Comparison of ENCODE assay signal across 19 cellular contexts in the genomic region with DNA sequence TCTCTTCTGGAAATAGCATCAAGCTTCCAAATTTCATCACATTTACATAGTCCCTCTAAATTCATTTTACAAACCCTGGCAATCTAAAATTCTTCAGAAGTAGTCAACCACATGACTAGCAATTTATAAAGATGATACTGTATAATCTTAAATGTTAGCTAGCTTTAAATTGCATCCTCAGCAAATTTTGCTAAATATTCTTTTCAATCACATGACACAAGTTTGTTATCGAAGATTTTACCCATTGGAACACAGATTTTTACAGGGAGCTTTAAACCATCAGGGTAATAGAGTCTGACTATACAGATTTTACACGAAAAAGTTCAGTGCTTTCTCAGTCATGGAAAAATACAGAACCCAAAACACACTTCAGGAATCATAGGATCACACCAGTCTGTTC.
DNase-seq lines count a peak whose midpoint lies in the region; ATAC-seq, FAIRE-seq and TF ChIP-seq lines count a peak whose summit lies in the region.
"Had no signal": no experiment of that assay in that cellular context is flagged by ENCODE, and none has a peak within 500 bp of the region (broad histone marks: within the 10 kb centered on the region; RNA-seq: fewer than 3 reads in every experiment).

No MANE protein-coding gene starts in this region.

- POLR2A ChIA-PET in A549 (lab: Yijun Ruan, JAX) (no interaction called here), H1 (lab: Charles Lee; ENCODE audit: partially characterized antibody) (no interaction called here)

- DNase-seq in A549 (ENCODE audit: low read depth in 1 of 2, low spot score in 1 of 2) (no peak), H1 (ENCODE audit: low read depth in 1 of 2, low spot score in 2 of 2) (no peak), heart right ventricle (no peak), NCI-H1694 treated with DMSO at 0.1 percent for 48 hours (lab: John Stamatoyannopoulos, UW) (no peak)
- no peak for DNase-seq in activated T-cell treated with anti-CD3 and anti-CD28 coated beads, Interleukin-2, amount 50 U/mL, for 72 hours
- DNase-seq: 8988T; C1 segment of cervical spinal cord; Calu3; CD4-positive, alpha-beta memory T cell; COR-L47; DMS53; DMS79 treated with DMSO at 0.1 percent for 48 hours; GF-D8; HCEC 1CT had no signal

- intact Hi-C loops in heart right ventricle (cut with DNase I), result no loop called here

- no peak for FAIRE-seq in A549 (lab: Jason Lieb, UNC)
- no peak for FAIRE-seq in H1 (lab: Jason Lieb, UNC)
- FAIRE-seq: GM12891, GM18507, H54 had no signal

- H4K8ac ChIP-seq in H1 (ENCODE audit: extremely low read depth, insufficient read depth, low read length), result no peak overlapping the region

- WGBS in A549 (ENCODE audit: missing lambda C conversion rate), result 5% methylated on average over 2 of the region's 2 CpGs
- WGBS in H1 (ENCODE audit: extremely low coverage in 1 of 2, insufficient coverage in 1 of 2, insufficient read length in 1 of 2, insufficient replicate concordance in 2 of 2, low coverage in 1 of 2, low lambda C conversion rate in 2 of 2, missing lambda C conversion rate in 1 of 2), 2 experiments, result 88% methylated on average over 2 of the region's 2 CpGs; no CpG with 5 or more reads in 1 of the 2 experiments
- WGBS in heart right ventricle, 2 donors, result 39 to 57% methylated on average over 2 of the region's 2 CpGs

- no peaks in the 10 kb centered on the region for H3K36me3 ChIP-seq in OCI-LY1 (ENCODE audit: insufficient read depth, low read length)
- no peaks in the 10 kb centered on the region for H3K36me3 ChIP-seq in H1 (ENCODE audit: control insufficient read depth in 2 of 4, insufficient read depth in 4 of 4, low read length in 3 of 4)
- no peaks in the 10 kb centered on the region for H3K36me3 ChIP-seq in heart right ventricle

- TF ChIP-seq RAD21 in A549 (conservative IDR thresholded peaks at IDR 0.05 in 1 of 2, IDR thresholded peaks at IDR 0.05 in 1 of 2) (no peak), H1 (IDR thresholded peaks at IDR 0.05 in 1 of 2, conservative IDR thresholded peaks at IDR 0.05 in 1 of 2; ENCODE audit: low read depth in 2 of 2, low read length in 2 of 2) (no peak)

- H2BK12ac ChIP-seq in H1 (ENCODE audit: low read depth, low read length), result no peak overlapping the region

- H3K23me2 ChIP-seq in H1 (ENCODE audit: low read depth, low read length), result no peaks in the 10 kb centered on the region; the same call in 1 of the 2 replicates

- no peak for TF ChIP-seq POLR2A in A549 (IDR thresholded peaks at IDR 0.05; ENCODE audit: low read length)
- no peak for TF ChIP-seq POLR2A in H1 (IDR thresholded peaks at IDR 0.05; ENCODE audit: control extremely low read depth in 1 of 2, low read depth in 2 of 2, low read length in 2 of 2)

- H2AFZ ChIP-seq in OCI-LY1 (ENCODE audit: low read length) (peak overlapping the region; percentile 81), H1 (ENCODE audit: low read length) (no peak overlapping the region)
- H2AFZ ChIP-seq: GM23338 had no signal

- H4K5ac ChIP-seq in H1 (ENCODE audit: insufficient read length, low read depth, low read length), result no peak overlapping the region

- TF ChIP-seq EP300 in A549 (IDR thresholded peaks at IDR 0.05), result no peak
- no peak for TF ChIP-seq EP300 in H1 (IDR thresholded peaks at IDR 0.05; ENCODE audit: borderline replicate concordance in 1 of 2, low read depth in 2 of 2, low read length in 2 of 2)

- ATAC-seq in A549, result no peak
- ATAC-seq in heart right ventricle, result no peak
- no peak for ATAC-seq in activated T-cell treated with anti-CD3 and anti-CD28 coated beads, Interleukin-2, amount 50 U/mL, for 72 hours (replicated peaks in 1 of 2)
- ATAC-seq: GM23338 had no signal

- H3K23ac ChIP-seq in H1 (ENCODE audit: insufficient read length), result no peak overlapping the region

- H3K79me2 ChIP-seq in OCI-LY1 (ENCODE audit: insufficient read depth, low read length) (no peaks in the 10 kb centered on the region), H1 (ENCODE audit: control insufficient read depth in 1 of 2, insufficient read depth in 2 of 2, low read length in 2 of 2) (no peaks in the 10 kb centered on the region)

- H3K9me3 Mint-ChIP-seq in activated T-cell treated with anti-CD3 and anti-CD28 coated beads, Interleukin-2, amount 50 U/mL, for 72 hours, result peaks cover 5% of the 10 kb centered on the region in 2 donors

- no peak overlapping the region for H2BK15ac ChIP-seq in H1 (ENCODE audit: low read length)

- no peaks in the 10 kb centered on the region for H4K20me1 ChIP-seq in OCI-LY1 (ENCODE audit: insufficient read depth, low read length)
- no peaks in the 10 kb centered on the region for H4K20me1 ChIP-seq in H1 (replicated peaks in 1 of 2; ENCODE audit: control insufficient read depth in 1 of 2, insufficient read depth in 2 of 2, low read length in 2 of 2)

- no peak overlapping the region for H3K4ac ChIP-seq in H1 (replicated peaks; ENCODE audit: insufficient read length, low read depth, low read length)

- no peaks in the 10 kb centered on the region for H3K9me2 ChIP-seq in OCI-LY1 (ENCODE audit: low read depth, low read length)

- H3K27ac Mint-ChIP-seq in activated T-cell treated with anti-CD3 and anti-CD28 coated beads, Interleukin-2, amount 50 U/mL, for 72 hours, result no peak overlapping the region
- H3K27ac Mint-ChIP-seq: CD4-positive, alpha-beta memory T cell; GM23338 had no signal

- no peaks in the 10 kb centered on the region for H3F3A ChIP-seq in OCI-LY1 (ENCODE audit: insufficient read depth, low read length)

- TF ChIP-seq CTCF in A549 (IDR thresholded peaks at IDR 0.05), result no peak
- TF ChIP-seq CTCF in OCI-LY1 (IDR thresholded peaks at IDR 0.05; ENCODE audit: low read length), result no peak
- TF ChIP-seq CTCF in H1 (IDR thresholded peaks at IDR 0.05; ENCODE audit: control extremely low read depth in 1 of 3, insufficient read depth in 1 of 3, low read depth in 1 of 3, low read length in 3 of 3), result no peak
- TF ChIP-seq CTCF in heart right ventricle (IDR thresholded peaks at IDR 0.05), result no peak

- no peak overlapping the region for H2BK5ac ChIP-seq in H1 (ENCODE audit: low read depth, low read length)

- no peaks in the 10 kb centered on the region for H3K79me1 ChIP-seq in H1 (ENCODE audit: low read depth, low read length)

- H3K27me3 ChIP-seq in OCI-LY1 (ENCODE audit: insufficient read depth, low read length), result no peaks in the 10 kb centered on the region
- 0 out of 7 replicates have a peak, but pooled peaks cover 0 to 3% (median 0%) of the 10 kb centered on the region in 4 experiments for H3K27me3 ChIP-seq in H1 (replicated peaks in 1 of 4; ENCODE audit: control insufficient read depth in 3 of 4, extremely low read depth in 1 of 4, insufficient read depth in 3 of 4, low read length in 3 of 4)
- H3K27me3 ChIP-seq in heart right ventricle, result no peaks in the 10 kb centered on the region

- H3K9ac ChIP-seq in OCI-LY1 (ENCODE audit: low read length) (no peak overlapping the region), H1 (replicated peaks in 1 of 4; ENCODE audit: extremely low read depth in 1 of 4, low read depth in 3 of 4, low read length in 3 of 4) (no peak overlapping the region)

- no peak overlapping the region for H3K18ac ChIP-seq in H1 (ENCODE audit: extremely low read depth, low read length)

- H3K4me1 ChIP-seq in A549 (no peaks in the 10 kb centered on the region), OCI-LY1 (ENCODE audit: insufficient read depth, low read length, severe bottlenecking) (no peaks in the 10 kb centered on the region), H1 (replicated peaks in 1 of 4; ENCODE audit: control insufficient read depth in 3 of 4, insufficient read depth in 4 of 4, low read length in 3 of 4) (peaks cover 0 to 3% (median 0%) of the 10 kb centered on the region in 4 experiments; a peak in 2 of 7 replicates), heart right ventricle (no peaks in the 10 kb centered on the region)

- no peak overlapping the region for H4K91ac ChIP-seq in H1 (replicated peaks; ENCODE audit: insufficient read length, low read length)

- H3K9me3 ChIP-seq in A549, result no peaks in the 10 kb centered on the region
- no peaks in the 10 kb centered on the region for H3K9me3 ChIP-seq in OCI-LY1 (ENCODE audit: low read length)
- H3K9me3 ChIP-seq in H1 (ENCODE audit: insufficient read depth in 2 of 2, low read depth in 1 of 2, low read length in 1 of 2), result no peaks in the 10 kb centered on the region; a peak in 1 of 4 replicates
- H3K9me3 ChIP-seq in heart right ventricle, result peaks cover 0 to 7% (median 0%) of the 10 kb centered on the region in 11 donors

- H2BK20ac ChIP-seq in H1 (ENCODE audit: low read length), result no peak overlapping the region

- no peak overlapping the region for H3K4me3 ChIP-seq in A549
- H3K4me3 ChIP-seq in OCI-LY1 (ENCODE audit: low read depth, low read length, poor library complexity, severe bottlenecking), result no peak overlapping the region
- H3K4me3 ChIP-seq in H1 (ENCODE audit: extremely low read depth in 1 of 4, insufficient read depth in 2 of 4, low read depth in 3 of 4, low read length in 4 of 4), result no peak overlapping the region
- no peak overlapping the region for H3K4me3 ChIP-seq in heart right ventricle
- H3K4me3 ChIP-seq: GM23338 had no signal

- no peak overlapping the region for H3K56ac ChIP-seq in H1 (replicated peaks; ENCODE audit: insufficient read length, low read depth, low read length)

- H3K4me1 Mint-ChIP-seq in activated T-cell treated with anti-CD3 and anti-CD28 coated beads, Interleukin-2, amount 50 U/mL, for 72 hours (ENCODE audit: low read depth), result no peaks in the 10 kb centered on the region
- H3K4me1 Mint-ChIP-seq: CD4-positive, alpha-beta memory T cell had no signal

- no peak overlapping the region for H2AK5ac ChIP-seq in H1 (ENCODE audit: low read depth, low read length)

- peaks cover 0 to 2% of the 10 kb centered on the region in 2 donors for H3K36me3 Mint-ChIP-seq in activated T-cell treated with anti-CD3 and anti-CD28 coated beads, Interleukin-2, amount 50 U/mL, for 72 hours (ENCODE audit: insufficient read depth in 2 of 2)
- H3K36me3 Mint-ChIP-seq: CD4-positive, alpha-beta memory T cell had no signal

- CTCF ChIA-PET in A549 (lab: Yijun Ruan, JAX), result no interaction called here
- CTCF ChIA-PET in H1 (lab: Charles Lee; ENCODE audit: partially characterized antibody), result interaction anchor here (0.6 to 0.8 kb wide), 2 partner anchors 255 to 324 kb away, joined by 3 read pairs; no protein-coding TSS in a partner anchor

- no peak overlapping the region for H2BK120ac ChIP-seq in H1 (replicated peaks; ENCODE audit: low read depth, low read length)

- H3K27me3 Mint-ChIP-seq in activated T-cell treated with anti-CD3 and anti-CD28 coated beads, Interleukin-2, amount 50 U/mL, for 72 hours (ENCODE audit: low read depth), result no peaks in the 10 kb centered on the region
- H3K27me3 Mint-ChIP-seq: CD4-positive, alpha-beta memory T cell had no signal

- H3K27ac ChIP-seq in A549, result no peak overlapping the region
- no peak overlapping the region for H3K27ac ChIP-seq in OCI-LY1 (ENCODE audit: low read depth, low read length, poor library complexity, severe bottlenecking)
- no peak overlapping the region for H3K27ac ChIP-seq in H1 (ENCODE audit: low read depth, low read length)
- no peak overlapping the region for H3K27ac ChIP-seq in heart right ventricle

- H3K4me2 ChIP-seq in A549 (no peak overlapping the region), OCI-LY1 (ENCODE audit: low read length) (no peak overlapping the region), H1 (ENCODE audit: insufficient read depth in 1 of 2, low read depth in 2 of 2, low read length in 2 of 2) (no peak overlapping the region)
- H3K4me2 ChIP-seq: GM23338 had no signal

- H3K4me3 Mint-ChIP-seq in activated T-cell treated with anti-CD3 and anti-CD28 coated beads, Interleukin-2, amount 50 U/mL, for 72 hours, result no peak overlapping the region
- H3K4me3 Mint-ChIP-seq: CD4-positive, alpha-beta memory T cell; GM23338 had no signal

- H3K14ac ChIP-seq in H1 (ENCODE audit: insufficient read length), result no peak overlapping the region

Comparison
In these comparisons a context has a peak if more than half of its experiments do, and no peak if none do; other contexts are left out.
1. Of the 18 proteins assayed by ChIP-seq in both H1 and A549: peak only in H1: none; only in A549: none; in both: MAFK; in neither: 17.